Comparison of ENCODE assay signal across 8 cellular contexts in genomic region chr10:32207544-32207943, GRCh38.
DNase-seq lines count a peak whose midpoint lies in the region; ATAC-seq and TF ChIP-seq lines count a peak whose summit lies in the region.

No MANE protein-coding gene starts in this region.

- H3K4me3 Mint-ChIP-seq in activated T-cell treated with anti-CD3 and anti-CD28 coated beads, Interleukin-2, amount 50 U/mL, for 24 hours, result no peak overlapping the region

- no peak overlapping the region for H3K4me3 ChIP-seq in GM12864 (ENCODE audit: low read depth, low read length)
- H3K4me3 ChIP-seq in fibroblast of villous mesenchyme (ENCODE audit: low read depth, low read length), result no peak overlapping the region

- no peaks in the 10 kb centered on the region for H3K36me3 Mint-ChIP-seq in activated T-cell treated with anti-CD3 and anti-CD28 coated beads, Interleukin-2, amount 50 U/mL, for 24 hours (ENCODE audit: low read depth)

- no peaks in the 10 kb centered on the region for H3K27me3 Mint-ChIP-seq in activated T-cell treated with anti-CD3 and anti-CD28 coated beads, Interleukin-2, amount 50 U/mL, for 24 hours

- peak; percentile 70 for TF ChIP-seq CTCF in GM12864 (IDR thresholded peaks at IDR 0.05; ENCODE audit: low read depth, low read length, missing control alignments)
- peak; percentile 84 for TF ChIP-seq CTCF in fibroblast of villous mesenchyme (IDR thresholded peaks at IDR 0.05; ENCODE audit: insufficient read depth, low read depth, low read length)

- DNase-seq in GM12864 (ENCODE audit: low read depth), result no peak
- DNase-seq in OCI-M1 (lab: John Stamatoyannopoulos, UW), result peak; percentile 67
- peak; percentile 69 for DNase-seq in activated T-cell treated with anti-CD3 and anti-CD28 coated beads, Interleukin-2, amount 50 U/mL, for 24 hours
- DNase-seq in fibroblast of villous mesenchyme (ENCODE audit: low read depth), result peak; percentile 60
- peak; percentile 28 to 49 for DNase-seq in stimulated activated CD4-positive, alpha-beta T cell treated with anti-CD3 and anti-CD28 coated beads, Interleukin-12 subunit alpha, Interleukin-12 subunit beta, amount 100 ng/mL, for 24 hours (ENCODE audit: low read depth in 2 of 2)

- H3K27ac Mint-ChIP-seq in activated T-cell treated with anti-CD3 and anti-CD28 coated beads, Interleukin-2, amount 50 U/mL, for 24 hours, result no peak overlapping the region

- H3K9me3 Mint-ChIP-seq in activated T-cell treated with anti-CD3 and anti-CD28 coated beads, Interleukin-2, amount 50 U/mL, for 24 hours, result no peaks in the 10 kb centered on the region

- no peaks in the 10 kb centered on the region for H3K4me1 Mint-ChIP-seq in activated T-cell treated with anti-CD3 and anti-CD28 coated beads, Interleukin-2, amount 50 U/mL, for 24 hours (ENCODE audit: low read depth)

- ATAC-seq in HG02678 (IDR thresholded peaks at IDR 0.05; ENCODE audit: unreplicated experiment), result peak; percentile 61
- ATAC-seq in HG03521 (IDR thresholded peaks at IDR 0.05; ENCODE audit: unreplicated experiment), result no peak
- no peak for ATAC-seq in HG03520 (IDR thresholded peaks at IDR 0.05; ENCODE audit: unreplicated experiment)
